In genomic region chr7:74288034-74288881, GRCh38 we compare ENCODE assay signal across 8 cellular contexts. TPM values are rescaled to one million over a fixed set of nuclear protein-coding genes. Genes with fewer than 3 reads are reported as not detected.
DNase-seq lines count a peak whose midpoint lies in the region; TF ChIP-seq lines count a peak whose summit lies in the region.

No MANE protein-coding gene starts in this region.

- H3K4me3 ChIP-seq in SK-N-MC (peak overlapping the region; percentile 72), fibroblast of mammary gland (ENCODE audit: control insufficient read depth, low read depth, low read length) (peak overlapping the region; percentile 55), skeletal muscle satellite cell (ENCODE audit: low read length) (peak overlapping the region; percentile 73)

- H3K9me3 ChIP-seq in SK-N-MC (ENCODE audit: low read depth, low read length), result no peaks in the 10 kb centered on the region
- no peaks in the 10 kb centered on the region for H3K9me3 ChIP-seq in skeletal muscle satellite cell (replicated peaks; ENCODE audit: low read length)

- H3K36me3 ChIP-seq in SK-N-MC (ENCODE audit: insufficient read depth, low read length), result no peaks in the 10 kb centered on the region
- no peaks in the 10 kb centered on the region for H3K36me3 ChIP-seq in skeletal muscle satellite cell (ENCODE audit: insufficient read depth, low read length)

- DNase-seq in GM13977 (ENCODE audit: low spot score), result peak; percentile 28
- DNase-seq in SK-N-MC (ENCODE audit: low read depth, low spot score), result no peak
- DNase-seq in fibroblast of mammary gland (ENCODE audit: low read depth), result peak; percentile 50
- no peak for DNase-seq in SHP77 (lab: John Stamatoyannopoulos, UW)
- no peak for DNase-seq in stimulated activated CD4-positive, alpha-beta T cell treated with anti-CD3 and anti-CD28 coated beads, Interleukin-12 subunit alpha, Interleukin-12 subunit beta, amount 100 ng/mL, for 4 hours
- no peak for DNase-seq in GOT3 (lab: John Stamatoyannopoulos, UW)
- no peak for DNase-seq in foreskin melanocyte

- H3K9ac ChIP-seq in SK-N-MC (ENCODE audit: insufficient read length) (no peak overlapping the region), skeletal muscle satellite cell (ENCODE audit: low read depth, low read length) (peak overlapping the region; percentile 65)

- in situ Hi-C loops in GM13977 (cut with MboI; ENCODE audit: low pct_unique_long_range_greater_than_20kb, low sequenced_read_pairs, unreplicated experiment), result no loop called here

- H3K4me1 ChIP-seq in skeletal muscle satellite cell (ENCODE audit: control insufficient read depth, insufficient read depth, low read length), result peaks cover 20% of the 10 kb centered on the region

- H3K4me2 ChIP-seq in skeletal muscle satellite cell (ENCODE audit: low read length), result peak overlapping the region; percentile 88

- TF ChIP-seq CTCF in GM13977 (IDR thresholded peaks at IDR 0.05; ENCODE audit: extremely low read depth, insufficient read depth, missing control alignments), result no peak
- no peak for TF ChIP-seq CTCF in fibroblast of mammary gland (conservative IDR thresholded peaks at IDR 0.05; ENCODE audit: control insufficient read depth, insufficient read depth, low read depth, low read length)

- no peak overlapping the region for H3K27ac ChIP-seq in SK-N-MC

- H3K27me3 ChIP-seq in skeletal muscle satellite cell (ENCODE audit: control insufficient read depth, insufficient read depth, low read length), result no peaks in the 10 kb centered on the region

RNA-seq across cellular contexts. Expression of gene CLIP2, which starts 0.9 kb away (rescaled TPM):
- 34.7 and 45.9 TPM in 2 replicates for total RNA-seq in skeletal muscle satellite cell (2012; rRNA removed)

RNA-seq across cellular contexts. Expression of gene RFC2, which starts 34.1 kb away (rescaled TPM):
- total RNA-seq in skeletal muscle satellite cell (2012; rRNA removed), result 23.6 and 26.6 TPM in 2 replicates

Comparison
In these comparisons a context has a peak if more than half of its experiments do, and no peak if none do; other contexts are left out.
1. DNase-seq: peak in GM13977 (single experiment) and fibroblast of mammary gland (single experiment); none in SK-N-MC (single experiment), SHP77 (0 of 2), stimulated activated CD4-positive, alpha-beta T cell treated with anti-CD3 and anti-CD28 coated beads, Interleukin-12 subunit alpha, Interleukin-12 subunit beta, amount 100 ng/mL, for 4 hours (single experiment), GOT3 (single experiment) and foreskin melanocyte (single experiment).
2. Peak in every context shown above with its lines, with median percentiles within 50 percentile points of each other: H3K4me3 ChIP-seq.